Comparison of ENCODE assay signal across 19 cellular contexts in the genomic region with DNA sequence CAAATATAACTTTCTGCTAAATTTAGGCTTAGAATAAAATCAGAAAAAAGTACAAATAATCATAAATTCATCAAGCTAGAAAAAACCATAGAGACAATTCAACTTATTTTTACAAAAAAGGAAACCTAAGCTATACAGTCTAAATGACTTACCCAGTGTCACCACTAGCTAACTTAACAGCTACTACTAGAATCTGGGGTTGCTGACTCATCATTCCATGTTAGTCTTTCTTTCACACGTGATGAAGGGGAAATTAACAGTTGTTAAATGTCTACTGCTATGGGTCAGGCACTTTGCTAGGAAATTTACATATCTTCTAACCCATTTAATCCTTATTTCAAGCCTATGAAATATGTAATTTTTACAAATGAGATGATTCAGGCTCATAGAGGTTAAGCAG.
A peak's percentile ranks its signal among the peaks of the same experiment; 100 is the strongest.
DNase-seq lines count a peak whose midpoint lies in the region; ATAC-seq and TF ChIP-seq lines count a peak whose summit lies in the region.
"Had no signal": no experiment of that assay in that cellular context is flagged by ENCODE, and none has a peak within 500 bp of the region (broad histone marks: within the 10 kb centered on the region; RNA-seq: fewer than 3 reads in every experiment).

No MANE protein-coding gene starts in this region.

- 29% methylated on average over 1 of the region's 1 CpG for WGBS in hepatocyte (ENCODE audit: low lambda C conversion rate, missing lambda C conversion rate)

- no peak overlapping the region for H3K4me2 ChIP-seq in hepatocyte

- no peaks in the 10 kb centered on the region for H3K36me3 ChIP-seq in hepatocyte (replicated peaks; ENCODE audit: insufficient read depth, low read depth)
- H3K36me3 ChIP-seq: brain microvascular endothelial cell, pancreas, thoracic aorta had no signal

- H3K36me3 Mint-ChIP-seq in HFFc6 (ENCODE audit: low read depth) = no peaks in the 10 kb centered on the region
- H3K36me3 Mint-ChIP-seq: CD8-positive, alpha-beta memory T cell; natural killer cell; stimulated activated naive B cell treated with anti-CD40 and anti-IgM and Interleukin-4, amounts not matched to agents 10 μg/mL and 1 μg/mL and 100 μg/mL, for 72 hours had no signal

- H3K4me1 Mint-ChIP-seq in HFFc6 (ENCODE audit: low read depth) = no peaks in the 10 kb centered on the region
- H3K4me1 Mint-ChIP-seq: CD8-positive, alpha-beta memory T cell; natural killer cell; stimulated activated naive B cell treated with anti-CD40 and anti-IgM and Interleukin-4, amounts not matched to agents 10 μg/mL and 1 μg/mL and 100 μg/mL, for 72 hours had no signal

- H3K27me3 Mint-ChIP-seq in HFFc6 (ENCODE audit: insufficient read depth) = no peaks in the 10 kb centered on the region; the same call in 1 of the 2 replicates

- DNase-seq in HCEC 1CT (peak; percentile 28), hepatocyte (ENCODE audit: low spot score) (peak; percentile 26), NCI-H1436 treated with DMSO at 0.1 percent for 48 hours (lab: John Stamatoyannopoulos, UW) (no peak), caudate nucleus (lab: John Stamatoyannopoulos, UW) (no peak), HFFc6 (no peak)
- DNase-seq: brain microvascular endothelial cell; CD8-positive, alpha-beta memory T cell; DMS79; natural killer cell; NCI-H187 treated with DMSO at 0.1 percent for 48 hours; NCI-H446; NK-92 treated with Interleukin-12 subunit alpha and Interleukin-12 subunit beta, amount 100 ng/mL, for 24 hours; pancreas; RPMI8226; stimulated activated naive B cell treated with anti-CD40 and anti-IgM and Interleukin-4, amounts not matched to agents 10 μg/mL and 1 μg/mL and 100 μg/mL, for 72 hours had no signal

- TF ChIP-seq CTCF in hepatocyte (IDR thresholded peaks at IDR 0.05; ENCODE audit: poor library complexity) = no peak
- no peak for TF ChIP-seq CTCF in HFFc6 (IDR thresholded peaks at IDR 0.05)

- H3K4me1 ChIP-seq in hepatocyte (ENCODE audit: insufficient read depth) = peaks cover 8% of the 10 kb centered on the region
- H3K4me1 ChIP-seq: pancreas had no signal

- H2AFZ ChIP-seq in hepatocyte = no peak overlapping the region

- H4K20me1 ChIP-seq in hepatocyte (ENCODE audit: insufficient read depth, poor library complexity, severe bottlenecking) = no peaks in the 10 kb centered on the region

- no peak overlapping the region for H3K4me3 ChIP-seq in hepatocyte
- H3K4me3 ChIP-seq: pancreas, thoracic aorta had no signal

- no peaks in the 10 kb centered on the region; the same call in 1 of the 2 replicates for H3K9me3 Mint-ChIP-seq in HFFc6
- H3K9me3 Mint-ChIP-seq: activated T-helper 2 cell treated with anti-CD3 and anti-CD28 coated beads, Interferon-gamma antibody, Interleukin-2, Interleukin-4, amounts not matched to agents 10 μg/mL and 5 μg/mL and 100 μg/mL, durations not matched to agents 14 hours and 24 hours and 36 hours; CD8-positive, alpha-beta memory T cell; stimulated activated naive B cell treated with anti-CD40 and anti-IgM and Interleukin-4, amounts not matched to agents 10 μg/mL and 1 μg/mL and 100 μg/mL, for 72 hours had no signal

- H3K27ac ChIP-seq in hepatocyte (peak overlapping the region; percentile 15), caudate nucleus (ENCODE audit: low read depth, low read length) (no peak overlapping the region)
- H3K27ac ChIP-seq: brain microvascular endothelial cell, pancreas, thoracic aorta had no signal

- no peaks in the 10 kb centered on the region for H3K27me3 ChIP-seq in hepatocyte
- H3K27me3 ChIP-seq: brain microvascular endothelial cell, pancreas had no signal

- no peaks in the 10 kb centered on the region for H3K9me3 ChIP-seq in hepatocyte (ENCODE audit: low read depth)
- H3K9me3 ChIP-seq: pancreas, thoracic aorta had no signal

- ATAC-seq in GM18520 (IDR thresholded peaks at IDR 0.05; ENCODE audit: unreplicated experiment) (peak; percentile 70), HG03558 (IDR thresholded peaks at IDR 0.05; ENCODE audit: extremely low read depth, unreplicated experiment) (peak; percentile 66)
- ATAC-seq: natural killer cell, pancreas had no signal

- no peak overlapping the region for H3K4me3 Mint-ChIP-seq in HFFc6
- H3K4me3 Mint-ChIP-seq: CD8-positive, alpha-beta memory T cell; natural killer cell; stimulated activated naive B cell treated with anti-CD40 and anti-IgM and Interleukin-4, amounts not matched to agents 10 μg/mL and 1 μg/mL and 100 μg/mL, for 72 hours had no signal

- no peaks in the 10 kb centered on the region for H3K9me2 ChIP-seq in hepatocyte (replicated peaks; ENCODE audit: insufficient read depth)

- no peaks in the 10 kb centered on the region for H3K79me2 ChIP-seq in hepatocyte

- no peak overlapping the region for H3K27ac Mint-ChIP-seq in HFFc6
- H3K27ac Mint-ChIP-seq: activated T-helper 2 cell treated with anti-CD3 and anti-CD28 coated beads, Interferon-gamma antibody, Interleukin-2, Interleukin-4, amounts not matched to agents 10 μg/mL and 5 μg/mL and 100 μg/mL, durations not matched to agents 14 hours and 24 hours and 36 hours; CD8-positive, alpha-beta memory T cell; natural killer cell; stimulated activated naive B cell treated with anti-CD40 and anti-IgM and Interleukin-4, amounts not matched to agents 10 μg/mL and 1 μg/mL and 100 μg/mL, for 72 hours had no signal

Comparison
In these comparisons a context has a peak if more than half of its experiments do, and no peak if none do; other contexts are left out.
1. DNase-seq: peak in HCEC 1CT (single experiment) and hepatocyte (single experiment); none in NCI-H1436 treated with DMSO at 0.1 percent for 48 hours (single experiment), caudate nucleus (0 of 61) and HFFc6 (single experiment).